In genomic region chr10:9685596-9685995, GRCh38 we compare ENCODE assay signal across 7 cellular contexts.
"Had no signal": no experiment of that assay in that cellular context is flagged by ENCODE, and none has a peak within 500 bp of the region (broad histone marks: within the 10 kb centered on the region; RNA-seq: fewer than 3 reads in every experiment).

No MANE protein-coding gene starts in this region.

- H3K4me3 Mint-ChIP-seq: H9 had no signal

- H3K27ac Mint-ChIP-seq: H9 had no signal

- FAIRE-seq: H54, HTR-8/SVneo had no signal

- H3K4me3 ChIP-seq: GM23248 had no signal

- H3K9ac ChIP-seq: GM23248 had no signal

- H2AFZ ChIP-seq: GM23248 had no signal

- H3K27ac ChIP-seq: GM23248 had no signal

- H3K4me1 Mint-ChIP-seq: H9 had no signal

- DNase-seq: GM23248, GOT3, H9, HCEC 1CT, KBM-7 had no signal
